ENCODE assay signal across 13 cellular contexts in the genomic region with DNA sequence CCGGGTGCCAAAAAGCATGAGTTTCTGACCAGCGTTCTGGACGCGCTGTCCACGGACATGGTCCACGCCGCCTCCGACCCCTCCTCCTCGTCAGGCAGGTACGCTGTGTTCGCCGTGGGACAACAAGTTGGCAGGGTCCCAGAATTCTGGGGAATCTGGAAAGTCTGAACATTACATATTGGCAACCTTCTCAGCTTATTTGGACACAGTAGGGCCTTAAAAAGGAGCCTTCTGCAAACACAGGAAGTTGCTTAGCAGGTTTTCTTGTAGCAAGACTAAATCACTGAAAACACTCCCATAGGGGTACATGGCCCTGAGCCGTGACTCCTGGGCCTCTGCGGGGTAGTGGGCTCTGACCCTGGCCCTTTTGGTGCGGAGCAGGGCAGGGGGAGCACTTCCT.
"Had no signal": no experiment of that assay in that cellular context is flagged by ENCODE, and none has a peak within 500 bp of the region (broad histone marks: within the 10 kb centered on the region; RNA-seq: fewer than 3 reads in every experiment).

No MANE protein-coding gene starts in this region.

- H3K9me3 ChIP-seq: ascending aorta, gastroesophageal sphincter, mucosa of descending colon had no signal

- H3K4me3 ChIP-seq: ascending aorta, gastroesophageal sphincter, mucosa of descending colon had no signal

- H3K27me3 ChIP-seq: ascending aorta, gastroesophageal sphincter had no signal

- ATAC-seq: activated CD8-positive, alpha-beta T cell treated with anti-CD3 and anti-CD28 coated beads, Interleukin-2, amount 10 ng/mL, durations not matched to agents 7 days and 5 days; activated naive CD8-positive, alpha-beta T cell treated with anti-CD3 and anti-CD28 coated beads, Interleukin-2, amount 50 U/mL, for 24 hours; gastroesophageal sphincter; mucosa of descending colon; natural killer cell had no signal

- DNase-seq: activated CD4-positive, alpha-beta T cell treated with anti-CD3 and anti-CD28 coated beads for 4 hours; activated CD8-positive, alpha-beta memory T cell treated with anti-CD3 and anti-CD28 coated beads, Interleukin-2, amount 50 U/mL, for 48 hours; activated CD8-positive, alpha-beta T cell treated with anti-CD3 and anti-CD28 coated beads, Interleukin-2, amount 10 ng/mL, durations not matched to agents 7 days and 5 days; activated naive CD8-positive, alpha-beta T cell treated with anti-CD3 and anti-CD28 coated beads, Interleukin-2, amount 50 U/mL, for 24 hours; kidney glomerular epithelial cell; mucosa of descending colon; natural killer cell; nucleus accumbens; stimulated activated CD4-positive, alpha-beta T cell treated with anti-CD3 and anti-CD28 coated beads, Interleukin-4, amount 100 ng/mL, for 24 hours; T-helper 9 cell; WERI-Rb-1 had no signal

- H3K36me3 ChIP-seq: WERI-Rb-1 had no signal

- H3K27ac ChIP-seq: ascending aorta, gastroesophageal sphincter, WERI-Rb-1 had no signal
